Comparison of ENCODE assay signal across 11 cellular contexts in the genomic region with DNA sequence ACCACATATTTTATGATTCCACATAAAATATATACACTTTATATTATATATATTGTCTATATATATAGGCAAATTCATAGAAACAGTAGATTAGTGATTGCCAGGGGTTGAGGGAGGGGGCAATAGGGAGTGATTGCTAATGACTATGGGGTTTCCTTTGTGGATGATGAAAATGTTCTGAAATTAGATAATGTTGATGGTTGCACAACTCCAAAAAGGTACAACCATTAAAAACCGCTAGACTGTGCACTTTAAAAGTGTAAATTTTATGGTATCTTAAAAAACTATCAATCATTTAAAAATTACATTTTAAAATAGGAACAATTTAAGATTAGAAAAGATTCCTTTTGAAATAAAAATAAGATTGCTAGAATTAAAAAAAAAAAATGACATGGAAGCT.
"Had no signal": no experiment of that assay in that cellular context is flagged by ENCODE, and none has a peak within 500 bp of the region (broad histone marks: within the 10 kb centered on the region; RNA-seq: fewer than 3 reads in every experiment).

No MANE protein-coding gene starts in this region.

- H3K4me3 ChIP-seq: GM23248, GM23338, HAP-1 had no signal

- H3K4me2 ChIP-seq: GM23338 had no signal

- H3K36me3 ChIP-seq: HAP-1 had no signal

- H3K9me3 ChIP-seq: HAP-1 had no signal

- H3K4me1 Mint-ChIP-seq: GM23338 had no signal

- FAIRE-seq: H1, H54 had no signal

- H3K27ac ChIP-seq: GM23248 had no signal

- H2AFZ ChIP-seq: GM23248, GM23338 had no signal

- ATAC-seq: GM23338, HCT116 had no signal

- H3K4me1 ChIP-seq: HAP-1 had no signal

- H3K9ac ChIP-seq: GM23248 had no signal

- H3K27ac Mint-ChIP-seq: GM23338, H9, HFFc6 had no signal

- H3K4me3 Mint-ChIP-seq: GM23338, H9, HFFc6 had no signal

- H3K9me3 Mint-ChIP-seq: GM23338, H9, HFFc6 had no signal

- DNase-seq: GM23248, GOT3, H7, H9, HCEC 1CT, HFFc6 had no signal
